In genomic region chr11:68843703-68844312, GRCh38 we compare ENCODE assay signal across 8 cellular contexts. TPM values are rescaled to one million over a fixed set of nuclear protein-coding genes. Genes with fewer than 3 reads are reported as not detected.
DNase-seq lines count a peak whose midpoint lies in the region; ATAC-seq, FAIRE-seq and TF ChIP-seq lines count a peak whose summit lies in the region.

No MANE protein-coding gene starts in this region.

- peak overlapping the region; percentile 83 for H3K27ac Mint-ChIP-seq in stimulated activated memory B cell treated with anti-CD40 and anti-IgM and Interleukin-4, amounts not matched to agents 10 μg/mL and 1 μg/mL and 100 μg/mL, for 72 hours

- ATAC-seq in stimulated activated memory B cell treated with anti-CD40 and anti-IgM and Interleukin-4, amounts not matched to agents 10 μg/mL and 1 μg/mL and 100 μg/mL, for 72 hours = peak; percentile 81

- H3K4me1 ChIP-seq in mesodermal cell (ENCODE audit: control insufficient read depth, insufficient read depth, low read length, poor library complexity, severe bottlenecking) = peaks cover 10% of the 10 kb centered on the region

- H3K36me3 ChIP-seq in mesodermal cell (ENCODE audit: control insufficient read depth, insufficient read depth, low read length) (no peaks in the 10 kb centered on the region), MG63 (peaks cover 3% of the 10 kb centered on the region; the same call in 1 of the 2 replicates)

- no peak for TF ChIP-seq POLR2A in H54 (IDR thresholded peaks at IDR 0.05; ENCODE audit: low read depth, low read length)

- peak overlapping the region; percentile 83 for H3K4me3 Mint-ChIP-seq in stimulated activated memory B cell treated with anti-CD40 and anti-IgM and Interleukin-4, amounts not matched to agents 10 μg/mL and 1 μg/mL and 100 μg/mL, for 72 hours

- TF ChIP-seq CTCF in coronary artery (IDR thresholded peaks at IDR 0.05) = no peak

- no peaks in the 10 kb centered on the region for H3K27me3 Mint-ChIP-seq in stimulated activated memory B cell treated with anti-CD40 and anti-IgM and Interleukin-4, amounts not matched to agents 10 μg/mL and 1 μg/mL and 100 μg/mL, for 72 hours

- peaks cover 23% of the 10 kb centered on the region for H3K4me1 Mint-ChIP-seq in stimulated activated memory B cell treated with anti-CD40 and anti-IgM and Interleukin-4, amounts not matched to agents 10 μg/mL and 1 μg/mL and 100 μg/mL, for 72 hours

- peak overlapping the region; percentile 86 for H3K4me3 ChIP-seq in coronary artery
- H3K4me3 ChIP-seq in mesodermal cell (ENCODE audit: extremely low read depth, insufficient read depth, low read length, poor library complexity, severe bottlenecking) = peak overlapping the region; percentile 5
- H3K4me3 ChIP-seq in MG63 = no peak overlapping the region

- 1 to 2% methylated on average over 49 to 54 of the region's 54 CpGs for WGBS in mesodermal cell (ENCODE audit: insufficient coverage in 2 of 2), 2 experiments

- no peaks in the 10 kb centered on the region for H3K27me3 ChIP-seq in MG63

- H3K9me3 ChIP-seq in mesodermal cell (ENCODE audit: control insufficient read depth, low read length) (no peaks in the 10 kb centered on the region), MG63 (no peaks in the 10 kb centered on the region)

- H3K27ac ChIP-seq in coronary artery = peak overlapping the region in 1 of 2 donors; percentile 48
- no peak overlapping the region for H3K27ac ChIP-seq in mesodermal cell (ENCODE audit: low read depth, low read length, severe bottlenecking)

- no peaks in the 10 kb centered on the region for H3K36me3 Mint-ChIP-seq in stimulated activated memory B cell treated with anti-CD40 and anti-IgM and Interleukin-4, amounts not matched to agents 10 μg/mL and 1 μg/mL and 100 μg/mL, for 72 hours

- H3K9me3 Mint-ChIP-seq in stimulated activated memory B cell treated with anti-CD40 and anti-IgM and Interleukin-4, amounts not matched to agents 10 μg/mL and 1 μg/mL and 100 μg/mL, for 72 hours = no peaks in the 10 kb centered on the region

- DNase-seq in DMS79 treated with DMSO at 0.1 percent for 48 hours (lab: John Stamatoyannopoulos, UW) (peak; percentile 84), H54 (ENCODE audit: insufficient read length, low spot score) (peak; percentile 50), NCI-H146 treated with DMSO at 0.1 percent for 48 hours (lab: John Stamatoyannopoulos, UW; ENCODE audit: unreplicated experiment) (peak; percentile 66), coronary artery (ENCODE audit: low spot score) (no peak), MG63 (no peak)
- peak; percentile 75 for DNase-seq in activated CD4-positive, CD25-positive, alpha-beta regulatory T cell treated with anti-CD3 and anti-CD28 coated beads, Interleukin-2, amount 50 U/mL, for 72 hours

- no peak for FAIRE-seq in H54 (lab: Jason Lieb, UNC)

RNA-seq across cellular contexts. Expression of gene CPT1A, which starts 2.1 kb away (rescaled TPM):
- polyA plus RNA-seq in mesodermal cell (2013, experiment 1 of 2) = 0.85 TPM
- 0.81 TPM for polyA plus RNA-seq in mesodermal cell (2013, experiment 2 of 2)
- total RNA-seq in MG63 (2014; rRNA removed; shearing (Covaris generic); ENCODE audit: low replicate concordance) = 43.6 and 59.5 TPM in 2 replicates

RNA-seq across cellular contexts. Expression of gene MRPL21, which starts 59.8 kb away (rescaled TPM):
- polyA plus RNA-seq in mesodermal cell (2013, experiment 1 of 2) = 58.7 TPM
- polyA plus RNA-seq in mesodermal cell (2013, experiment 2 of 2) = 54.0 TPM
- total RNA-seq in MG63 (2014; rRNA removed; shearing (Covaris generic); ENCODE audit: low replicate concordance) = 83.1 and 138 TPM in 2 replicates

RNA-seq across cellular contexts. Expression of gene IGHMBP2, which starts 59.9 kb away (rescaled TPM):
- polyA plus RNA-seq in mesodermal cell (2013, experiment 1 of 2) = 11.0 TPM
- polyA plus RNA-seq in mesodermal cell (2013, experiment 2 of 2) = 8.9 TPM
- total RNA-seq in MG63 (2014; rRNA removed; shearing (Covaris generic); ENCODE audit: low replicate concordance) = 7.8 and 15.6 TPM in 2 replicates

Comparison
In these comparisons a context has a peak if more than half of its experiments do, and no peak if none do; other contexts are left out.
1. DNase-seq: peak in DMS79 treated with DMSO at 0.1 percent for 48 hours (single experiment), H54 (single experiment), NCI-H146 treated with DMSO at 0.1 percent for 48 hours (single experiment) and activated CD4-positive, CD25-positive, alpha-beta regulatory T cell treated with anti-CD3 and anti-CD28 coated beads, Interleukin-2, amount 50 U/mL, for 72 hours (single experiment); none in coronary artery (single experiment) and MG63 (single experiment).